1 cellular context compared by ENCODE assay signal in the genomic region with DNA sequence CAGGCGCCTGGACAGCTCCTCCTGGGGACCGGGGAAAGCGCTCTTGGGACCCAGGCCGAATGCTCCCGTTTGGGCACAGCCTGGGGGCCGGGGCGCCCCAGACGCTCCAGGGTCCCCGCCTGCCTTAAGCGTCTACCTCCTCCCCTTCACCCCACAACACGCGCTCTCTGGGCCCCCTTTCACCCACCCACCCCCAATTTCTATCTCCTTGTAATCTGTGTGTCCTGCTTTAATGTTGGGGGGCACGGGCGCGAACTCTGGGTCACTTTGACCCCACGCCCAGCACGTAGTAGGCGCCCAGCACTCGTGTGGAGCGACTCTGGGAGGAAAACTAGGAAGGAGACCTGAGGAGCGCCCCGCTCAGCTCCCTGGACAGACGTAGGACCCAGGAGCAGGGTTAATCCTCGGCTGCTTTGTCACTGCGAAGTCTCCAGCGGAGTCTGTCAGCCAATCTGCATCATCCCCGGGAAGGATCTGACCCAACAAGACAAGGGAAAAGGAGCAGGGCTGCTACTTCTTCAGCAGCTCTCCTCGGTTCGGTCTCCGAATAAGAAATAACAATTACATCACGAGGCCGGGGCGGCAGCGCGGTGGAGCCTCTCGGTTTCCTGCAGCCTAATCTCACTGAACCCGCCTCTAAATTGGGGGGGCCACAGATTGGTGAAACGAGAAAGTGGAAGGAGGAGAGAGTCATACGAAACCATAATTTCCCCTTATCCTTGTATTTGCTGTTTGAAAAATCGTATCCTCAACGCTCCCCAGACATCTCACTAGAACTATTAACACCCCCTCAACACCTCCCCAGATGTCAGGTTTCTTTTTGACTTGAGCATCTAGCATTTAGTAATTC.
TF ChIP-seq lines count a peak whose summit lies in the region.

No MANE protein-coding gene starts in this region.

TF ChIP-seq in GM12878, 131 proteins besides CTCF, POLR2A, EP300 and RAD21 (continued from another document):
- TF ChIP-seq, protein P1, sequence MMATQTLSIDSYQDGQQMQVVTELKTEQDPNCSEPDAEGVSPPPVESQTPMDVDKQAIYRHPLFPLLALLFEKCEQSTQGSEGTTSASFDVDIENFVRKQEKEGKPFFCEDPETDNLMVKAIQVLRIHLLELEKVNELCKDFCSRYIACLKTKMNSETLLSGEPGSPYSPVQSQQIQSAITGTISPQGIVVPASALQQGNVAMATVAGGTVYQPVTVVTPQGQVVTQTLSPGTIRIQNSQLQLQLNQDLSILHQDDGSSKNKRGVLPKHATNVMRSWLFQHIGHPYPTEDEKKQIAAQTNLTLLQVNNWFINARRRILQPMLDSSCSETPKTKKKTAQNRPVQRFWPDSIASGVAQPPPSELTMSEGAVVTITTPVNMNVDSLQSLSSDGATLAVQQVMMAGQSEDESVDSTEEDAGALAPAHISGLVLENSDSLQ (IDR thresholded peaks at IDR 0.05): no peak
- TF ChIP-seq CHD4 (IDR thresholded peaks at IDR 0.05) (no peak), E4F1 (IDR thresholded peaks at IDR 0.05; ENCODE audit: borderline replicate concordance, partially characterized antibody) (no peak), ZSCAN29 (IDR thresholded peaks at IDR 0.05) (no peak), STAT3 (IDR thresholded peaks at IDR 0.05; ENCODE audit: low read depth, low read length) (no peak), ZBED1 (IDR thresholded peaks at IDR 0.05; ENCODE audit: borderline replicate concordance) (no peak), ATF7 (IDR thresholded peaks at IDR 0.05; ENCODE audit: low read depth) (peak; percentile 49; the same call in 1 of the 2 replicates), POLR2AphosphoS2 (IDR thresholded peaks at IDR 0.05; ENCODE audit: low read depth, low read length) (no peak), BHLHE40 (IDR thresholded peaks at IDR 0.05; ENCODE audit: borderline replicate concordance in 1 of 2, low read depth in 2 of 2, low read length in 1 of 2) (0 out of 4 replicates have a peak, but pooled peaks of 1 of the 2 experiments have one; percentile 16), CBX3 (IDR thresholded peaks at IDR 0.05; ENCODE audit: borderline replicate concordance, low read depth) (no peak), IKZF1 (conservative IDR thresholded peaks at IDR 0.05) (peak; percentile 71), NFIC (IDR thresholded peaks at IDR 0.05; ENCODE audit: low read depth, low read length) (no peak), NFYA (IDR thresholded peaks at IDR 0.05; ENCODE audit: borderline replicate concordance, low read depth, low read length) (no peak), FOXK2 (IDR thresholded peaks at IDR 0.05) (no peak), SREBF2 (IDR thresholded peaks at IDR 0.05; ENCODE audit: low read length) (no peak), JUNB (IDR thresholded peaks at IDR 0.05) (no peak; the same call in none of the 2 replicates), ESRRA (IDR thresholded peaks at IDR 0.05; ENCODE audit: low read length) (no peak), EGR1 (IDR thresholded peaks at IDR 0.05; ENCODE audit: borderline replicate concordance in 1 of 2, low read depth in 2 of 2, low read length in 2 of 2) (no peak), MYC (IDR thresholded peaks at IDR 0.05; ENCODE audit: insufficient read depth, insufficient read length, insufficient replicate concordance, low read length, severe bottlenecking) (no peak), IRF5 (IDR thresholded peaks at IDR 0.05; ENCODE audit: borderline replicate concordance) (no peak), BACH1 (IDR thresholded peaks at IDR 0.05; ENCODE audit: borderline replicate concordance) (no peak), BCL11A (IDR thresholded peaks at IDR 0.05; ENCODE audit: low read depth, low read length) (0 out of 2 replicates have a peak, but pooled peaks have one; percentile 30), MTA2 (IDR thresholded peaks at IDR 0.05; ENCODE audit: low read depth) (peak; percentile 55), JUND (IDR thresholded peaks at IDR 0.05; ENCODE audit: low read depth, low read length) (no peak), PAX5 (IDR thresholded peaks at IDR 0.05; ENCODE audit: borderline replicate concordance, low read depth, low read length) (no peak), KAT2A (conservative IDR thresholded peaks at IDR 0.05; ENCODE audit: control insufficient read depth, low read depth, low read length) (no peak), EED (IDR thresholded peaks at IDR 0.05; ENCODE audit: low read depth) (0 out of 2 replicates have a peak, but pooled peaks have one; percentile 30), E2F4 (IDR thresholded peaks at IDR 0.05; ENCODE audit: low read depth, low read length) (no peak), MLLT1 (IDR thresholded peaks at IDR 0.05) (peak; percentile 57; the same call in 1 of the 2 replicates), RCOR1 (conservative IDR thresholded peaks at IDR 0.05; ENCODE audit: low read depth, low read length) (no peak), HCFC1 (IDR thresholded peaks at IDR 0.05; ENCODE audit: low read length) (no peak), CBFB (IDR thresholded peaks at IDR 0.05; ENCODE audit: low read depth) (peak; percentile 36; the same call in 1 of the 2 replicates), IKZF2 (IDR thresholded peaks at IDR 0.05) (peak; percentile 57 to 69; a peak in 3 of 4 replicates), MTA3 (IDR thresholded peaks at IDR 0.05; ENCODE audit: borderline replicate concordance, low read length) (0 out of 2 replicates have a peak, but pooled peaks have one; percentile 52)
- TF ChIP-seq, protein P2, sequence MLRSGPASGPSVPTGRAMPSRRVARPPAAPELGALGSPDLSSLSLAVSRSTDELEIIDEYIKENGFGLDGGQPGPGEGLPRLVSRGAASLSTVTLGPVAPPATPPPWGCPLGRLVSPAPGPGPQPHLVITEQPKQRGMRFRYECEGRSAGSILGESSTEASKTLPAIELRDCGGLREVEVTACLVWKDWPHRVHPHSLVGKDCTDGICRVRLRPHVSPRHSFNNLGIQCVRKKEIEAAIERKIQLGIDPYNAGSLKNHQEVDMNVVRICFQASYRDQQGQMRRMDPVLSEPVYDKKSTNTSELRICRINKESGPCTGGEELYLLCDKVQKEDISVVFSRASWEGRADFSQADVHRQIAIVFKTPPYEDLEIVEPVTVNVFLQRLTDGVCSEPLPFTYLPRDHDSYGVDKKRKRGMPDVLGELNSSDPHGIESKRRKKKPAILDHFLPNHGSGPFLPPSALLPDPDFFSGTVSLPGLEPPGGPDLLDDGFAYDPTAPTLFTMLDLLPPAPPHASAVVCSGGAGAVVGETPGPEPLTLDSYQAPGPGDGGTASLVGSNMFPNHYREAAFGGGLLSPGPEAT (IDR thresholded peaks at IDR 0.05; ENCODE audit: low read depth): peak; percentile 48; the same call in 1 of the 2 replicates
- TF ChIP-seq, protein P3, sequence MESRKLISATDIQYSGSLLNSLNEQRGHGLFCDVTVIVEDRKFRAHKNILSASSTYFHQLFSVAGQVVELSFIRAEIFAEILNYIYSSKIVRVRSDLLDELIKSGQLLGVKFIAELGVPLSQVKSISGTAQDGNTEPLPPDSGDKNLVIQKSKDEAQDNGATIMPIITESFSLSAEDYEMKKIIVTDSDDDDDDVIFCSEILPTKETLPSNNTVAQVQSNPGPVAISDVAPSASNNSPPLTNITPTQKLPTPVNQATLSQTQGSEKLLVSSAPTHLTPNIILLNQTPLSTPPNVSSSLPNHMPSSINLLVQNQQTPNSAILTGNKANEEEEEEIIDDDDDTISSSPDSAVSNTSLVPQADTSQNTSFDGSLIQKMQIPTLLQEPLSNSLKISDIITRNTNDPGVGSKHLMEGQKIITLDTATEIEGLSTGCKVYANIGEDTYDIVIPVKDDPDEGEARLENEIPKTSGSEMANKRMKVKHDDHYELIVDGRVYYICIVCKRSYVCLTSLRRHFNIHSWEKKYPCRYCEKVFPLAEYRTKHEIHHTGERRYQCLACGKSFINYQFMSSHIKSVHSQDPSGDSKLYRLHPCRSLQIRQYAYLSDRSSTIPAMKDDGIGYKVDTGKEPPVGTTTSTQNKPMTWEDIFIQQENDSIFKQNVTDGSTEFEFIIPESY (IDR thresholded peaks at IDR 0.05): no peak
- TF ChIP-seq, protein P4, sequence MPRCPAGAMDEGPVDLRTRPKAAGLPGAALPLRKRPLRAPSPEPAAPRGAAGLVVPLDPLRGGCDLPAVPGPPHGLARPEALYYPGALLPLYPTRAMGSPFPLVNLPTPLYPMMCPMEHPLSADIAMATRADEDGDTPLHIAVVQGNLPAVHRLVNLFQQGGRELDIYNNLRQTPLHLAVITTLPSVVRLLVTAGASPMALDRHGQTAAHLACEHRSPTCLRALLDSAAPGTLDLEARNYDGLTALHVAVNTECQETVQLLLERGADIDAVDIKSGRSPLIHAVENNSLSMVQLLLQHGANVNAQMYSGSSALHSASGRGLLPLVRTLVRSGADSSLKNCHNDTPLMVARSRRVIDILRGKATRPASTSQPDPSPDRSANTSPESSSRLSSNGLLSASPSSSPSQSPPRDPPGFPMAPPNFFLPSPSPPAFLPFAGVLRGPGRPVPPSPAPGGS (IDR thresholded peaks at IDR 0.05; ENCODE audit: borderline replicate concordance, insufficient read depth, low read depth, low read length, poor library complexity, severe bottlenecking): no peak
- TF ChIP-seq, protein P5, sequence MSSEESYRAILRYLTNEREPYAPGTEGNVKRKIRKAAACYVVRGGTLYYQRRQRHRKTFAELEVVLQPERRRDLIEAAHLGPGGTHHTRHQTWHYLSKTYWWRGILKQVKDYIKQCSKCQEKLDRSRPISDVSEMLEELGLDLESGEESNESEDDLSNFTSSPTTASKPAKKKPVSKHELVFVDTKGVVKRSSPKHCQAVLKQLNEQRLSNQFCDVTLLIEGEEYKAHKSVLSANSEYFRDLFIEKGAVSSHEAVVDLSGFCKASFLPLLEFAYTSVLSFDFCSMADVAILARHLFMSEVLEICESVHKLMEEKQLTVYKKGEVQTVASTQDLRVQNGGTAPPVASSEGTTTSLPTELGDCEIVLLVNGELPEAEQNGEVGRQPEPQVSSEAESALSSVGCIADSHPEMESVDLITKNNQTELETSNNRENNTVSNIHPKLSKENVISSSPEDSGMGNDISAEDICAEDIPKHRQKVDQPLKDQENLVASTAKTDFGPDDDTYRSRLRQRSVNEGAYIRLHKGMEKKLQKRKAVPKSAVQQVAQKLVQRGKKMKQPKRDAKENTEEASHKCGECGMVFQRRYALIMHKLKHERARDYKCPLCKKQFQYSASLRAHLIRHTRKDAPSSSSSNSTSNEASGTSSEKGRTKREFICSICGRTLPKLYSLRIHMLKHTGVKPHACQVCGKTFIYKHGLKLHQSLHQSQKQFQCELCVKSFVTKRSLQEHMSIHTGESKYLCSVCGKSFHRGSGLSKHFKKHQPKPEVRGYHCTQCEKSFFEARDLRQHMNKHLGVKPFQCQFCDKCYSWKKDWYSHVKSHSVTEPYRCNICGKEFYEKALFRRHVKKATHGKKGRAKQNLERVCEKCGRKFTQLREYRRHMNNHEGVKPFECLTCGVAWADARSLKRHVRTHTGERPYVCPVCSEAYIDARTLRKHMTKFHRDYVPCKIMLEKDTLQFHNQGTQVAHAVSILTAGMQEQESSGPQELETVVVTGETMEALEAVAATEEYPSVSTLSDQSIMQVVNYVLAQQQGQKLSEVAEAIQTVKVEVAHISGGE (CRISPR knock-in tag; IDR thresholded peaks at IDR 0.05): no peak
